15 cellular contexts compared by ENCODE assay signal in the genomic region with DNA sequence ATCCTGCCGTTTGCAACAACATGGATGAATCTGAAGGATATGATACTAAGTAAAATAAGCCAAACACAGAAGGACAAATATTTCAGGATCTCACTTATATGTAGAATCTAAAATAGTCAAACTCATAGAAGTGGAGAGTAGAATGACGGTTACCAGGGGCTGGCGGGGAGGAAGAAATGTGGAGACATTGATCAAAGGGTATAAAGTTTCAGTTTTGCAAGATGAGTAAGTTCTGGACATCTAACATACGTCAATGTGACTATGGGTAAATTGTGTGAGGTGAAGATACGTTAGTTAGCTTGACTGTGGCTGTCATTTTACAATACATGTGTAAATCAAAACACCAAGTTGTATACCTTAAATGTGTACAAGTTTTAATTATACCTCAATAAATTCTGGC.
DNase-seq lines count a peak whose midpoint lies in the region; ATAC-seq and TF ChIP-seq lines count a peak whose summit lies in the region.
"Had no signal": no experiment of that assay in that cellular context is flagged by ENCODE, and none has a peak within 500 bp of the region (broad histone marks: within the 10 kb centered on the region; RNA-seq: fewer than 3 reads in every experiment).

No MANE protein-coding gene starts in this region.

- H3K27ac ChIP-seq in CD4-positive, CD25-positive, alpha-beta regulatory T cell (ENCODE audit: insufficient read depth, low read length, poor library complexity, severe bottlenecking) = no peak overlapping the region
- H3K27ac ChIP-seq: foreskin keratinocyte, neural progenitor cell, upper lobe of left lung had no signal

- ATAC-seq in CD4-positive, CD25-positive, alpha-beta regulatory T cell (ENCODE audit: low read depth in 2 of 2) = peak; percentile 55 to 62
- no peak for ATAC-seq in HG02852 (IDR thresholded peaks at IDR 0.05; ENCODE audit: unreplicated experiment)
- ATAC-seq: foreskin keratinocyte had no signal

- H3K4me1 ChIP-seq in CD4-positive, CD25-positive, alpha-beta regulatory T cell (ENCODE audit: control insufficient read depth, insufficient read depth, low read length, poor library complexity, severe bottlenecking) = peaks cover 11% of the 10 kb centered on the region
- H3K4me1 ChIP-seq: foreskin keratinocyte had no signal

- peak; percentile 74 for DNase-seq in activated CD4-positive, alpha-beta T cell treated with anti-CD3 and anti-CD28 coated beads, Interleukin-2, amount 10 ng/mL, durations not matched to agents 24 days and 14 days
- DNase-seq in activated CD4-positive, alpha-beta T cell treated with anti-CD3 and anti-CD28 coated beads, Interleukin-2, amount 50 U/mL, for 4 hours = no peak
- peak in 2 of 3 donors; percentile 26 to 68 for DNase-seq in CD4-positive, CD25-positive, alpha-beta regulatory T cell
- peak; percentile 47 for DNase-seq in T-helper 2 cell treated with Interferon-gamma antibody and Interleukin-4, amounts not matched to agents 5 μg/mL and 100 μg/mL, for 36 hours (ENCODE audit: low spot score)
- DNase-seq in chondrocyte (ENCODE audit: low spot score) = no peak
- DNase-seq in stimulated activated CD8-positive, alpha-beta memory T cell treated with anti-CD3 and anti-CD28 coated beads, Interleukin-4, amount 100 ng/mL, for 48 hours = no peak
- no peak for DNase-seq in NCI-H1105 (lab: John Stamatoyannopoulos, UW)
- DNase-seq: foreskin keratinocyte, Karpas-422, RPMI8226, SW 1271, upper lobe of left lung had no signal

- intact Hi-C loops in activated CD4-positive, alpha-beta T cell treated with anti-CD3 and anti-CD28 coated beads, Interleukin-2, amount 10 ng/mL, durations not matched to agents 24 days and 14 days (cut with micrococcal nuclease) = loop anchor here (1.0 to 5.0 kb wide), 6 partner anchors 26 to 201 kb away; partner anchors contain the start of gene SNX18

- no peaks in the 10 kb centered on the region for H3K27me3 ChIP-seq in CD4-positive, CD25-positive, alpha-beta regulatory T cell (ENCODE audit: control insufficient read depth, insufficient read depth, low read length)
- H3K27me3 ChIP-seq: foreskin keratinocyte, neural progenitor cell, upper lobe of left lung had no signal

- peak overlapping the region; percentile 80 for H3K27ac Mint-ChIP-seq in activated CD4-positive, alpha-beta T cell treated with anti-CD3 and anti-CD28 coated beads, Interleukin-2, amount 10 ng/mL, durations not matched to agents 24 days and 14 days
- peak overlapping the region in 1 of 3 donors; percentile 4 for H3K27ac Mint-ChIP-seq in CD4-positive, CD25-positive, alpha-beta regulatory T cell
- peak overlapping the region; percentile 79 for H3K27ac Mint-ChIP-seq in T-helper 2 cell treated with Interferon-gamma antibody and Interleukin-4, amounts not matched to agents 5 μg/mL and 100 μg/mL, for 36 hours
- peak overlapping the region; percentile 97 for H3K27ac Mint-ChIP-seq in chondrocyte (ENCODE audit: unreplicated experiment)
- H3K27ac Mint-ChIP-seq: mesothelial cell of epicardium, neural progenitor cell had no signal

- peaks cover 15% of the 10 kb centered on the region for H3K36me3 Mint-ChIP-seq in activated CD4-positive, alpha-beta T cell treated with anti-CD3 and anti-CD28 coated beads, Interleukin-2, amount 10 ng/mL, durations not matched to agents 24 days and 14 days (ENCODE audit: low read depth)
- no peaks in the 10 kb centered on the region for H3K36me3 Mint-ChIP-seq in CD4-positive, CD25-positive, alpha-beta regulatory T cell
- H3K36me3 Mint-ChIP-seq in T-helper 2 cell treated with Interferon-gamma antibody and Interleukin-4, amounts not matched to agents 5 μg/mL and 100 μg/mL, for 36 hours (ENCODE audit: low read depth) = peaks cover 11% of the 10 kb centered on the region
- H3K36me3 Mint-ChIP-seq in chondrocyte (ENCODE audit: low read depth) = peaks cover 5% of the 10 kb centered on the region
- H3K36me3 Mint-ChIP-seq: mesothelial cell of epicardium, neural progenitor cell had no signal

- peak overlapping the region; percentile 57 for H3K4me3 ChIP-seq in CD4-positive, CD25-positive, alpha-beta regulatory T cell (ENCODE audit: low read depth, low read length)
- H3K4me3 ChIP-seq: neural progenitor cell, upper lobe of left lung had no signal

- peaks cover 36% of the 10 kb centered on the region for H3K9me3 Mint-ChIP-seq in activated CD4-positive, alpha-beta T cell treated with anti-CD3 and anti-CD28 coated beads, Interleukin-2, amount 10 ng/mL, durations not matched to agents 24 days and 14 days
- peaks cover 0 to 3% (median 0%) of the 10 kb centered on the region in 7 donors for H3K9me3 Mint-ChIP-seq in CD4-positive, CD25-positive, alpha-beta regulatory T cell
- peaks cover 37% of the 10 kb centered on the region for H3K9me3 Mint-ChIP-seq in T-helper 2 cell treated with Interferon-gamma antibody and Interleukin-4, amounts not matched to agents 5 μg/mL and 100 μg/mL, for 36 hours
- peaks cover 10% of the 10 kb centered on the region for H3K9me3 Mint-ChIP-seq in chondrocyte (ENCODE audit: low read depth)

- peaks cover 25% of the 10 kb centered on the region for H3K4me1 Mint-ChIP-seq in activated CD4-positive, alpha-beta T cell treated with anti-CD3 and anti-CD28 coated beads, Interleukin-2, amount 10 ng/mL, durations not matched to agents 24 days and 14 days
- H3K4me1 Mint-ChIP-seq in CD4-positive, CD25-positive, alpha-beta regulatory T cell = peaks cover 5 to 20% (median 15%) of the 10 kb centered on the region in 4 donors
- peaks cover 28% of the 10 kb centered on the region for H3K4me1 Mint-ChIP-seq in T-helper 2 cell treated with Interferon-gamma antibody and Interleukin-4, amounts not matched to agents 5 μg/mL and 100 μg/mL, for 36 hours (ENCODE audit: low read depth)
- peaks cover 57% of the 10 kb centered on the region for H3K4me1 Mint-ChIP-seq in chondrocyte (ENCODE audit: low read depth)

- no peaks in the 10 kb centered on the region for H3K9me3 ChIP-seq in CD4-positive, CD25-positive, alpha-beta regulatory T cell (ENCODE audit: control insufficient read depth in 2 of 2, low read length in 2 of 2)
- H3K9me3 ChIP-seq: upper lobe of left lung had no signal

- TF ChIP-seq CTCF in chondrocyte (IDR thresholded peaks at IDR 0.05) = no peak

- no peaks in the 10 kb centered on the region for H3K36me3 ChIP-seq in CD4-positive, CD25-positive, alpha-beta regulatory T cell (ENCODE audit: control insufficient read depth, insufficient read depth, low read length)
- H3K36me3 ChIP-seq: neural progenitor cell, upper lobe of left lung had no signal

- peak overlapping the region; percentile 65 for H3K4me3 Mint-ChIP-seq in activated CD4-positive, alpha-beta T cell treated with anti-CD3 and anti-CD28 coated beads, Interleukin-2, amount 10 ng/mL, durations not matched to agents 24 days and 14 days
- H3K4me3 Mint-ChIP-seq in CD4-positive, CD25-positive, alpha-beta regulatory T cell = peak overlapping the region in 1 of 4 donors; percentile 2
- peak overlapping the region; percentile 42 for H3K4me3 Mint-ChIP-seq in T-helper 2 cell treated with Interferon-gamma antibody and Interleukin-4, amounts not matched to agents 5 μg/mL and 100 μg/mL, for 36 hours
- no peak overlapping the region for H3K4me3 Mint-ChIP-seq in chondrocyte (ENCODE audit: unreplicated experiment)
- H3K4me3 Mint-ChIP-seq: mesothelial cell of epicardium, neural progenitor cell had no signal

- peaks cover 2% of the 10 kb centered on the region for H3K27me3 Mint-ChIP-seq in activated CD4-positive, alpha-beta T cell treated with anti-CD3 and anti-CD28 coated beads, Interleukin-2, amount 10 ng/mL, durations not matched to agents 24 days and 14 days
- no peaks in the 10 kb centered on the region for H3K27me3 Mint-ChIP-seq in CD4-positive, CD25-positive, alpha-beta regulatory T cell
- H3K27me3 Mint-ChIP-seq in T-helper 2 cell treated with Interferon-gamma antibody and Interleukin-4, amounts not matched to agents 5 μg/mL and 100 μg/mL, for 36 hours (ENCODE audit: low read depth) = peaks cover under 1% of the 10 kb centered on the region
- H3K27me3 Mint-ChIP-seq in chondrocyte (ENCODE audit: low read depth) = no peaks in the 10 kb centered on the region

Comparison
In these comparisons a context has a peak if more than half of its experiments do, and no peak if none do; other contexts are left out.
1. DNase-seq: peak in activated CD4-positive, alpha-beta T cell treated with anti-CD3 and anti-CD28 coated beads, Interleukin-2, amount 10 ng/mL, durations not matched to agents 24 days and 14 days (single experiment), CD4-positive, CD25-positive, alpha-beta regulatory T cell (2 of 3) and T-helper 2 cell treated with Interferon-gamma antibody and Interleukin-4, amounts not matched to agents 5 μg/mL and 100 μg/mL, for 36 hours (single experiment); none in activated CD4-positive, alpha-beta T cell treated with anti-CD3 and anti-CD28 coated beads, Interleukin-2, amount 50 U/mL, for 4 hours (0 of 2), chondrocyte (single experiment), stimulated activated CD8-positive, alpha-beta memory T cell treated with anti-CD3 and anti-CD28 coated beads, Interleukin-4, amount 100 ng/mL, for 48 hours (single experiment) and NCI-H1105 (single experiment).